8 cellular contexts compared by ENCODE assay signal in genomic region chr19:30682576-30683536, GRCh38.
DNase-seq lines count a peak whose midpoint lies in the region; ATAC-seq and TF ChIP-seq lines count a peak whose summit lies in the region.

No MANE protein-coding gene starts in this region.

- H3K4me3 ChIP-seq in effector memory CD4-positive, alpha-beta T cell (ENCODE audit: insufficient read depth, low read depth, low read length, poor library complexity, severe bottlenecking), result no peak overlapping the region
- H3K4me3 ChIP-seq in lung, result no peak overlapping the region

- TF ChIP-seq CTCF in AG09319 (IDR thresholded peaks at IDR 0.05; ENCODE audit: low read depth, low read length) (peak; percentile 88), lung (IDR thresholded peaks at IDR 0.05; ENCODE audit: control extremely low read depth, extremely low read depth) (peak; percentile 77)

- ATAC-seq in lung (ENCODE audit: insufficient read depth, low FRiP score) (peak; percentile 88), HG02588 (IDR thresholded peaks at IDR 0.05; ENCODE audit: unreplicated experiment) (no peak)

- no peaks in the 10 kb centered on the region for H3K9me3 ChIP-seq in effector memory CD4-positive, alpha-beta T cell (ENCODE audit: control insufficient read depth, low read length)
- no peaks in the 10 kb centered on the region for H3K9me3 ChIP-seq in lung (ENCODE audit: control insufficient read depth in 2 of 2, insufficient read depth in 1 of 2, low read length in 1 of 2)

- H3K27me3 ChIP-seq in effector memory CD4-positive, alpha-beta T cell (replicated peaks; ENCODE audit: control insufficient read depth, insufficient read depth, low read length, poor library complexity, severe bottlenecking), result peaks cover 4% of the 10 kb centered on the region
- H3K27me3 ChIP-seq in lung (ENCODE audit: control insufficient read depth, insufficient read depth), result no peaks in the 10 kb centered on the region

- DNase-seq in AG09319 (ENCODE audit: extremely low read depth, low read depth) (peak; percentile 78), GM19240 (ENCODE audit: insufficient read length, low spot score) (peak; percentile 55), NCI-H524 (lab: John Stamatoyannopoulos, UW) (peak; percentile 52 to 57), lung (ENCODE audit: low spot score) (peak; percentile 67)
- peak; percentile 10 to 41 for DNase-seq in activated CD4-positive, alpha-beta T cell treated with anti-CD3 and anti-CD28 coated beads, Interleukin-2, amount 50 U/mL, for 24 hours (ENCODE audit: low read depth in 1 of 2, low spot score in 1 of 2)
- peak in 2 of 3 donors; percentile 8 to 30 for DNase-seq in effector memory CD4-positive, alpha-beta T cell
- DNase-seq in stimulated activated CD8-positive, alpha-beta memory T cell treated with anti-CD3 and anti-CD28 coated beads, Interleukin-15, amount 100 ng/mL, for 1 hour (ENCODE audit: low read depth), result peak; percentile 15

- no peaks in the 10 kb centered on the region for H3K36me3 ChIP-seq in effector memory CD4-positive, alpha-beta T cell (ENCODE audit: control insufficient read depth, insufficient read depth, low read length)
- no peaks in the 10 kb centered on the region for H3K36me3 ChIP-seq in lung (ENCODE audit: control insufficient read depth in 2 of 2, insufficient read depth in 2 of 2, low read length in 2 of 2)

- no peak overlapping the region for H3K27ac ChIP-seq in effector memory CD4-positive, alpha-beta T cell (ENCODE audit: insufficient read depth, low read length, poor library complexity, severe bottlenecking)
- H3K27ac ChIP-seq in lung (ENCODE audit: low read depth in 1 of 2, low read length in 1 of 2), result no peak overlapping the region

- no peaks in the 10 kb centered on the region for H3K4me1 ChIP-seq in effector memory CD4-positive, alpha-beta T cell (ENCODE audit: control insufficient read depth, insufficient read depth, low read length, poor library complexity, severe bottlenecking)
- peaks cover 0 to 2% of the 10 kb centered on the region in 2 donors for H3K4me1 ChIP-seq in lung (ENCODE audit: control insufficient read depth in 2 of 2, insufficient read depth in 2 of 2, low read length in 2 of 2)

- WGBS in lung, 2 donors, result 15 to 19% methylated on average over 26 of the region's 26 CpGs

Comparison
In these comparisons a context has a peak if more than half of its experiments do, and no peak if none do; other contexts are left out.
1. DNase-seq: peak in every context shown above with its lines; median percentile 78 in AG09319; 67 in lung; 55 in GM19240; 54 in NCI-H524; 26 in activated CD4-positive, alpha-beta T cell treated with anti-CD3 and anti-CD28 coated beads, Interleukin-2, amount 50 U/mL, for 24 hours; 19 in effector memory CD4-positive, alpha-beta T cell; 15 in stimulated activated CD8-positive, alpha-beta memory T cell treated with anti-CD3 and anti-CD28 coated beads, Interleukin-15, amount 100 ng/mL, for 1 hour.